In genomic region chr16:88811850-88812736, GRCh38 we compare ENCODE assay signal across 1 cellular context.
TF ChIP-seq lines count a peak whose summit lies in the region.

Gene APRT (minus strand): TSS chr16:88811928. CDS start chr16:88811899, 29 bp downstream.

TF ChIP-seq in HepG2, 621 proteins besides CTCF, POLR2A, EP300 and RAD21 (continued from another document and continues in another):
- TF ChIP-seq ZNF10 (CRISPR knock-in tag; IDR thresholded peaks at IDR 0.05; ENCODE audit: borderline replicate concordance, low read depth) (no peak), ZNF768 (CRISPR knock-in tag; IDR thresholded peaks at IDR 0.05) (peak; percentile 71), E2F1 (CRISPR knock-in tag; IDR thresholded peaks at IDR 0.05) (no peak; the same call in none of the 2 replicates), PRPF4 (IDR thresholded peaks at IDR 0.05; ENCODE audit: low read depth, low read length, poor library complexity, severe bottlenecking) (no peak), ZNF784 (CRISPR knock-in tag; IDR thresholded peaks at IDR 0.05; ENCODE audit: borderline replicate concordance) (peak; percentile 93; the same call in 1 of the 2 replicates), MTF2 (CRISPR knock-in tag; IDR thresholded peaks at IDR 0.05; ENCODE audit: borderline replicate concordance) (0 out of 2 replicates have a peak, but pooled peaks have one; percentile 67), SP1 (IDR thresholded peaks at IDR 0.05) (no peak), SP1 (CRISPR knock-in tag; IDR thresholded peaks at IDR 0.05) (peak; percentile 86), THAP7 (CRISPR knock-in tag; IDR thresholded peaks at IDR 0.05) (peak; percentile 96), FOXA1 (IDR thresholded peaks at IDR 0.05) (no peak), FOXA1 (CRISPR knock-in tag; IDR thresholded peaks at IDR 0.05) (no peak), NR1H2 (CRISPR knock-in tag; IDR thresholded peaks at IDR 0.05; ENCODE audit: borderline replicate concordance, low read depth) (peak; percentile 74), ZFP62 (CRISPR knock-in tag; IDR thresholded peaks at IDR 0.05) (no peak), ZNF709 (CRISPR knock-in tag; IDR thresholded peaks at IDR 0.05) (peak; percentile 7), ZMYM3 (CRISPR knock-in tag; IDR thresholded peaks at IDR 0.05) (no peak; the same call in 1 of the 2 replicates), KDM4B (CRISPR knock-in tag; IDR thresholded peaks at IDR 0.05) (no peak), ZBTB14 (CRISPR knock-in tag; IDR thresholded peaks at IDR 0.05) (peak; percentile 46), ZNF879 (CRISPR knock-in tag; IDR thresholded peaks at IDR 0.05) (peak; percentile 98; the same call in 1 of the 2 replicates), ZNF205 (CRISPR knock-in tag; IDR thresholded peaks at IDR 0.05) (peak; percentile 40; the same call in 1 of the 2 replicates), ZSCAN22 (CRISPR knock-in tag; IDR thresholded peaks at IDR 0.05) (peak; percentile 34; the same call in 1 of the 2 replicates), ZNF124 (CRISPR knock-in tag; IDR thresholded peaks at IDR 0.05) (no peak), ZBTB10 (CRISPR knock-in tag; IDR thresholded peaks at IDR 0.05; ENCODE audit: borderline replicate concordance) (peak; percentile 25; the same call in 1 of the 2 replicates), ZNF18 (CRISPR knock-in tag; IDR thresholded peaks at IDR 0.05; ENCODE audit: insufficient replicate concordance) (peak; percentile 46), REL (CRISPR knock-in tag; conservative IDR thresholded peaks at IDR 0.05) (peak; percentile 88; the same call in 1 of the 2 replicates), LBX2 (CRISPR knock-in tag; IDR thresholded peaks at IDR 0.05; ENCODE audit: borderline replicate concordance) (peak; percentile 26; the same call in 1 of the 2 replicates), ZSCAN30 (CRISPR knock-in tag; IDR thresholded peaks at IDR 0.05) (no peak; the same call in 1 of the 2 replicates), NFIC (IDR thresholded peaks at IDR 0.05; ENCODE audit: low read length) (no peak), FOXK2 (IDR thresholded peaks at IDR 0.05) (no peak), TOE1 (CRISPR knock-in tag; IDR thresholded peaks at IDR 0.05) (no peak; the same call in 1 of the 2 replicates), TCF7 (IDR thresholded peaks at IDR 0.05; ENCODE audit: low read depth) (no peak), ELF3 (CRISPR knock-in tag; IDR thresholded peaks at IDR 0.05) (0 out of 2 replicates have a peak, but pooled peaks have one; percentile 40), ZSCAN21 (CRISPR knock-in tag; IDR thresholded peaks at IDR 0.05; ENCODE audit: borderline replicate concordance) (peak; percentile 83), POGZ (CRISPR knock-in tag; IDR thresholded peaks at IDR 0.05) (no peak; the same call in 1 of the 2 replicates), ZNF687 (CRISPR knock-in tag; IDR thresholded peaks at IDR 0.05) (peak; percentile 91), NRL (CRISPR knock-in tag; IDR thresholded peaks at IDR 0.05; ENCODE audit: borderline replicate concordance) (no peak), HDAC2 (CRISPR knock-in tag; IDR thresholded peaks at IDR 0.05) (peak; percentile 72), ZFP36L1 (CRISPR knock-in tag; IDR thresholded peaks at IDR 0.05) (peak; percentile 79), HDAC1 (CRISPR knock-in tag; IDR thresholded peaks at IDR 0.05) (peak; percentile 84), CCDC6 (CRISPR knock-in tag; IDR thresholded peaks at IDR 0.05) (0 out of 2 replicates have a peak, but pooled peaks have one; percentile 9), SAFB2 (CRISPR knock-in tag; IDR thresholded peaks at IDR 0.05; ENCODE audit: borderline replicate concordance, low read depth) (peak; percentile 83; the same call in 1 of the 2 replicates), ZNF142 (CRISPR knock-in tag; IDR thresholded peaks at IDR 0.05) (peak; percentile 74; the same call in 1 of the 2 replicates), NAIF1 (CRISPR knock-in tag; IDR thresholded peaks at IDR 0.05; ENCODE audit: borderline replicate concordance) (0 out of 2 replicates have a peak, but pooled peaks have one; percentile 11), SMARCC2 (IDR thresholded peaks at IDR 0.05) (no peak), ATF4 (CRISPR knock-in tag; IDR thresholded peaks at IDR 0.05) (peak in 1 of 2 experiments; percentile 66; a peak in 1 of 4 replicates)
